10 cellular contexts compared by ENCODE assay signal in the genomic region with DNA sequence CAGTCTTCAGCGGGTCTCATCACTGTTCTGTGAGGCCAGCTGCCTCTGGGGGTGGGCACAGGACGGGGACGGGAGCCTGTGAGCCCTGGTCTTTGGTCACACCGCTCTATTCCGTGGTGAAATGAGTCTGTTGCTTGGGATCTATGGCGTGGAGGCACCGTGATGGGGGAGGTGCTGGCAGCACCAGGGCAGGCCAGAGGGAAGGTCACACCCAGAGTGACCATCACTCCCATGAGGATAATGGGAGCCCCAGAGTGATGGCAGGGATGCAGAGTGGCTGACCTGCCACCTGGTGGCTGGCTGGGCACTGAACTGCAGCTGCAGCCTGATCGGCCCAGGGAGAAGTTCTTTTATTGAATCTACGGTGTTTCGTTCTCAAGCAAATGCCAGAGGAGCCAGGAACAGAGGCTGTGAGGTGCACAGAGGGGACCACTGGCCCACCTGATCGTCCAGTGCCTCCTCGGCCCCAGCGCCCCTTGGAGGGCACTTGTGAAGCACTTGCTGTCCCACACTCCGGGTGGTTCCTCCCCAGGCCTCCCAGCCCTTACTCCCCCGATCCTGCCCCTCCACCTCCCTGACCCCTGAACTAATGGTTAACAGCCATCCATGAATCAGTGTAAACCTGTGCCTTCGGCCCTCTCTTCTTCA. TPM values are rescaled to one million over a fixed set of nuclear protein-coding genes. Genes with fewer than 3 reads are reported as not detected.
DNase-seq lines count a peak whose midpoint lies in the region; ATAC-seq and TF ChIP-seq lines count a peak whose summit lies in the region.
"Had no signal": no experiment of that assay in that cellular context is flagged by ENCODE, and none has a peak within 500 bp of the region (broad histone marks: within the 10 kb centered on the region; RNA-seq: fewer than 3 reads in every experiment).

No MANE protein-coding gene starts in this region.

- ATAC-seq in HG02571 (IDR thresholded peaks at IDR 0.05; ENCODE audit: unreplicated experiment), result no peak
- no peak for ATAC-seq in GM19452 (IDR thresholded peaks at IDR 0.05; ENCODE audit: unreplicated experiment)

- no peak overlapping the region for H3K4me3 Mint-ChIP-seq in immature natural killer cell
- H3K4me3 Mint-ChIP-seq: CD4-positive, CD25-positive, alpha-beta regulatory T cell had no signal

- H3K27ac Mint-ChIP-seq in immature natural killer cell, result no peak overlapping the region
- H3K27ac Mint-ChIP-seq: CD4-positive, CD25-positive, alpha-beta regulatory T cell had no signal

- peak; percentile 94 for TF ChIP-seq CTCF in epithelial cell of proximal tubule (conservative IDR thresholded peaks at IDR 0.05; ENCODE audit: low read depth, low read length)

- H3K9me3 Mint-ChIP-seq in immature natural killer cell, result no peaks in the 10 kb centered on the region

- DNase-seq in NCI-H510A treated with DMSO at 0.1 percent for 48 hours (lab: John Stamatoyannopoulos, UW) (peak; percentile 7), NCI-H510A (lab: John Stamatoyannopoulos, UW) (no peak), OCI-M1 (lab: John Stamatoyannopoulos, UW) (peak; percentile 11), epithelial cell of proximal tubule (ENCODE audit: low read depth) (no peak), occipital lobe (lab: John Stamatoyannopoulos, UW) (peak; percentile 29), immature natural killer cell (no peak)

- no peaks in the 10 kb centered on the region for H3K36me3 Mint-ChIP-seq in immature natural killer cell
- H3K36me3 Mint-ChIP-seq: CD4-positive, CD25-positive, alpha-beta regulatory T cell had no signal

- peaks cover 0 to 4% (median under 1%) of the 10 kb centered on the region in 3 donors for H3K27me3 Mint-ChIP-seq in immature natural killer cell (ENCODE audit: low read depth in 3 of 3)
- H3K27me3 Mint-ChIP-seq: CD4-positive, CD25-positive, alpha-beta regulatory T cell had no signal

- H3K4me3 ChIP-seq in epithelial cell of proximal tubule (ENCODE audit: low read depth, low read length), result peak overlapping the region; percentile 18

- no peaks in the 10 kb centered on the region for H3K4me1 Mint-ChIP-seq in immature natural killer cell
- H3K4me1 Mint-ChIP-seq: CD4-positive, CD25-positive, alpha-beta regulatory T cell had no signal

RNA-seq across cellular contexts. Expression of a gene that starts 17.9 kb away (rescaled TPM):
- total RNA-seq in epithelial cell of proximal tubule, result 3.9 and 10.4 TPM in 2 replicates
- total RNA-seq in occipital lobe, result 6.9 TPM
- polyA plus RNA-seq in immature natural killer cell, result not detected
- total RNA-seq: activated CD8-positive, alpha-beta memory T cell treated with anti-CD3 and anti-CD28 coated beads for 36 hours; CD4-positive, CD25-positive, alpha-beta regulatory T cell had no signal
- polyA plus RNA-seq: CD4-positive, CD25-positive, alpha-beta regulatory T cell had no signal

RNA-seq across cellular contexts. Expression of a gene that starts 40.8 kb away (rescaled TPM):
- total RNA-seq in epithelial cell of proximal tubule (5.1 and 7.5 TPM in 2 replicates), occipital lobe (1.2 TPM)
- not detected for polyA plus RNA-seq in immature natural killer cell
- polyA plus RNA-seq: CD4-positive, CD25-positive, alpha-beta regulatory T cell had no signal

Comparison
In these comparisons a context has a peak if more than half of its experiments do, and no peak if none do; other contexts are left out.
1. DNase-seq: peak in NCI-H510A treated with DMSO at 0.1 percent for 48 hours (single experiment), OCI-M1 (single experiment) and occipital lobe (single experiment); none in NCI-H510A (single experiment), epithelial cell of proximal tubule (single experiment) and immature natural killer cell (0 of 3).